Comparison of ENCODE assay signal across 9 cellular contexts in genomic region chr11:67290801-67291200, GRCh38. TPM values are rescaled to one million over a fixed set of nuclear protein-coding genes. Genes with fewer than 3 reads are reported as not detected.
A peak's percentile ranks its signal among the peaks of the same experiment; 100 is the strongest.
DNase-seq lines count a peak whose midpoint lies in the region; ATAC-seq and TF ChIP-seq lines count a peak whose summit lies in the region.
"Had no signal": no experiment of that assay in that cellular context is flagged by ENCODE, and none has a peak within 500 bp of the region (broad histone marks: within the 10 kb centered on the region; RNA-seq: fewer than 3 reads in every experiment).

No MANE protein-coding gene starts in this region.

- H3K4me3 ChIP-seq in AG10803 (ENCODE audit: low read length): peak overlapping the region; percentile 82
- H3K4me3 ChIP-seq in NB4 (ENCODE audit: low read depth, low read length): peak overlapping the region; percentile 91

- H3K27ac Mint-ChIP-seq in endothelial cell (ENCODE audit: unreplicated experiment) (no peak overlapping the region), nephron (no peak overlapping the region)

- H3K27me3 Mint-ChIP-seq in endothelial cell (ENCODE audit: unreplicated experiment): peaks cover 24% of the 10 kb centered on the region
- no peaks in the 10 kb centered on the region for H3K27me3 Mint-ChIP-seq in nephron (ENCODE audit: low read depth)

- TF ChIP-seq CTCF in AG10803 (conservative IDR thresholded peaks at IDR 0.05; ENCODE audit: low read length): no peak
- no peak for TF ChIP-seq CTCF in NB4 (IDR thresholded peaks at IDR 0.05; ENCODE audit: low read depth, low read length)
- no peak for TF ChIP-seq CTCF in endothelial cell (IDR thresholded peaks at IDR 0.05; ENCODE audit: unreplicated experiment)
- TF ChIP-seq CTCF in nephron (IDR thresholded peaks at IDR 0.05; ENCODE audit: unreplicated experiment in 3 of 3): no peak

- H3K9me3 Mint-ChIP-seq in endothelial cell (ENCODE audit: unreplicated experiment) (no peaks in the 10 kb centered on the region), nephron (peaks cover 2% of the 10 kb centered on the region)

- no peak for ATAC-seq in GM21381 (IDR thresholded peaks at IDR 0.05; ENCODE audit: unreplicated experiment)
- no peak for ATAC-seq in GM21360 (IDR thresholded peaks at IDR 0.05; ENCODE audit: unreplicated experiment)
- ATAC-seq in HG03095 (IDR thresholded peaks at IDR 0.05; ENCODE audit: unreplicated experiment): no peak

- DNase-seq in AG10803 (ENCODE audit: low read depth) (peak; percentile 68), NB4 (ENCODE audit: low read depth) (no peak), endothelial cell (ENCODE audit: low spot score) (no peak), NCI-H69 (lab: John Stamatoyannopoulos, UW) (no peak)
- DNase-seq: SHP77 had no signal

- H3K4me3 Mint-ChIP-seq in endothelial cell (ENCODE audit: unreplicated experiment) (peak overlapping the region; percentile 47), nephron (peak overlapping the region; percentile 65 to 95 (median 92))

- H3K36me3 Mint-ChIP-seq in endothelial cell (ENCODE audit: low read depth, unreplicated experiment): peaks cover 27% of the 10 kb centered on the region
- H3K36me3 Mint-ChIP-seq in nephron (ENCODE audit: low read depth): peaks cover 34% of the 10 kb centered on the region

- no peak for TF ChIP-seq POLR2A in NB4 (IDR thresholded peaks at IDR 0.05; ENCODE audit: extremely low read depth, insufficient read length)

- H3K4me1 Mint-ChIP-seq in endothelial cell (ENCODE audit: unreplicated experiment) (peaks cover 20% of the 10 kb centered on the region), nephron (peaks cover 11% of the 10 kb centered on the region)

RNA-seq across cellular contexts. Expression of gene ANKRD13D, which starts 1.7 kb away (rescaled TPM):
- 65.1 TPM for total RNA-seq in endothelial cell (ENCODE audit: unreplicated experiment)

RNA-seq across cellular contexts. Expression of gene SSH3, which starts 12.5 kb away (rescaled TPM):
- 7.3 TPM for total RNA-seq in endothelial cell (ENCODE audit: unreplicated experiment)

RNA-seq across cellular contexts. Expression of gene GRK2, which starts 24.5 kb away (rescaled TPM):
- 92.7 TPM for total RNA-seq in endothelial cell (ENCODE audit: unreplicated experiment)
